Comparison of ENCODE assay signal across 2 cellular contexts in genomic region chr19:18656337-18657086, GRCh38.
TF ChIP-seq lines count a peak whose summit lies in the region.

No MANE protein-coding gene starts in this region.

TF ChIP-seq in IMR-90, 13 proteins besides CTCF, POLR2A, EP300 and RAD21:
- TF ChIP-seq FOS (IDR thresholded peaks at IDR 0.05; ENCODE audit: low read depth, low read length) (no peak), RFX5 (IDR thresholded peaks at IDR 0.05; ENCODE audit: low read depth, low read length) (no peak), MAZ (IDR thresholded peaks at IDR 0.05; ENCODE audit: borderline replicate concordance, low read depth, low read length) (no peak), RCOR1 (IDR thresholded peaks at IDR 0.05; ENCODE audit: insufficient replicate concordance, low read length) (no peak), USF2 (IDR thresholded peaks at IDR 0.05; ENCODE audit: low read depth, low read length) (no peak), MAFK (IDR thresholded peaks at IDR 0.05; ENCODE audit: low read depth, low read length) (no peak), CEBPB (IDR thresholded peaks at IDR 0.05; ENCODE audit: low read depth, low read length) (no peak), BHLHE40 (IDR thresholded peaks at IDR 0.05; ENCODE audit: low read depth, low read length) (no peak), NFE2L2 (IDR thresholded peaks at IDR 0.05; ENCODE audit: low read depth, low read length) (no peak), MXI1 (IDR thresholded peaks at IDR 0.05; ENCODE audit: borderline replicate concordance, low read depth, low read length) (no peak), CHD1 (IDR thresholded peaks at IDR 0.05; ENCODE audit: low read depth, low read length) (no peak), SMC3 (IDR thresholded peaks at IDR 0.05; ENCODE audit: low read depth, low read length) (no peak)
- TF ChIP-seq, protein P1, sequence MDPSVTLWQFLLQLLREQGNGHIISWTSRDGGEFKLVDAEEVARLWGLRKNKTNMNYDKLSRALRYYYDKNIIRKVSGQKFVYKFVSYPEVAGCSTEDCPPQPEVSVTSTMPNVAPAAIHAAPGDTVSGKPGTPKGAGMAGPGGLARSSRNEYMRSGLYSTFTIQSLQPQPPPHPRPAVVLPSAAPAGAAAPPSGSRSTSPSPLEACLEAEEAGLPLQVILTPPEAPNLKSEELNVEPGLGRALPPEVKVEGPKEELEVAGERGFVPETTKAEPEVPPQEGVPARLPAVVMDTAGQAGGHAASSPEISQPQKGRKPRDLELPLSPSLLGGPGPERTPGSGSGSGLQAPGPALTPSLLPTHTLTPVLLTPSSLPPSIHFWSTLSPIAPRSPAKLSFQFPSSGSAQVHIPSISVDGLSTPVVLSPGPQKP (IDR thresholded peaks at IDR 0.05; ENCODE audit: borderline replicate concordance, low read depth, low read length): no peak
TF ChIP-seq in IMR-90: peak in this region for 0.

TF ChIP-seq in H1, 55 proteins besides CTCF, POLR2A, EP300 and RAD21:
- TF ChIP-seq, protein P2, sequence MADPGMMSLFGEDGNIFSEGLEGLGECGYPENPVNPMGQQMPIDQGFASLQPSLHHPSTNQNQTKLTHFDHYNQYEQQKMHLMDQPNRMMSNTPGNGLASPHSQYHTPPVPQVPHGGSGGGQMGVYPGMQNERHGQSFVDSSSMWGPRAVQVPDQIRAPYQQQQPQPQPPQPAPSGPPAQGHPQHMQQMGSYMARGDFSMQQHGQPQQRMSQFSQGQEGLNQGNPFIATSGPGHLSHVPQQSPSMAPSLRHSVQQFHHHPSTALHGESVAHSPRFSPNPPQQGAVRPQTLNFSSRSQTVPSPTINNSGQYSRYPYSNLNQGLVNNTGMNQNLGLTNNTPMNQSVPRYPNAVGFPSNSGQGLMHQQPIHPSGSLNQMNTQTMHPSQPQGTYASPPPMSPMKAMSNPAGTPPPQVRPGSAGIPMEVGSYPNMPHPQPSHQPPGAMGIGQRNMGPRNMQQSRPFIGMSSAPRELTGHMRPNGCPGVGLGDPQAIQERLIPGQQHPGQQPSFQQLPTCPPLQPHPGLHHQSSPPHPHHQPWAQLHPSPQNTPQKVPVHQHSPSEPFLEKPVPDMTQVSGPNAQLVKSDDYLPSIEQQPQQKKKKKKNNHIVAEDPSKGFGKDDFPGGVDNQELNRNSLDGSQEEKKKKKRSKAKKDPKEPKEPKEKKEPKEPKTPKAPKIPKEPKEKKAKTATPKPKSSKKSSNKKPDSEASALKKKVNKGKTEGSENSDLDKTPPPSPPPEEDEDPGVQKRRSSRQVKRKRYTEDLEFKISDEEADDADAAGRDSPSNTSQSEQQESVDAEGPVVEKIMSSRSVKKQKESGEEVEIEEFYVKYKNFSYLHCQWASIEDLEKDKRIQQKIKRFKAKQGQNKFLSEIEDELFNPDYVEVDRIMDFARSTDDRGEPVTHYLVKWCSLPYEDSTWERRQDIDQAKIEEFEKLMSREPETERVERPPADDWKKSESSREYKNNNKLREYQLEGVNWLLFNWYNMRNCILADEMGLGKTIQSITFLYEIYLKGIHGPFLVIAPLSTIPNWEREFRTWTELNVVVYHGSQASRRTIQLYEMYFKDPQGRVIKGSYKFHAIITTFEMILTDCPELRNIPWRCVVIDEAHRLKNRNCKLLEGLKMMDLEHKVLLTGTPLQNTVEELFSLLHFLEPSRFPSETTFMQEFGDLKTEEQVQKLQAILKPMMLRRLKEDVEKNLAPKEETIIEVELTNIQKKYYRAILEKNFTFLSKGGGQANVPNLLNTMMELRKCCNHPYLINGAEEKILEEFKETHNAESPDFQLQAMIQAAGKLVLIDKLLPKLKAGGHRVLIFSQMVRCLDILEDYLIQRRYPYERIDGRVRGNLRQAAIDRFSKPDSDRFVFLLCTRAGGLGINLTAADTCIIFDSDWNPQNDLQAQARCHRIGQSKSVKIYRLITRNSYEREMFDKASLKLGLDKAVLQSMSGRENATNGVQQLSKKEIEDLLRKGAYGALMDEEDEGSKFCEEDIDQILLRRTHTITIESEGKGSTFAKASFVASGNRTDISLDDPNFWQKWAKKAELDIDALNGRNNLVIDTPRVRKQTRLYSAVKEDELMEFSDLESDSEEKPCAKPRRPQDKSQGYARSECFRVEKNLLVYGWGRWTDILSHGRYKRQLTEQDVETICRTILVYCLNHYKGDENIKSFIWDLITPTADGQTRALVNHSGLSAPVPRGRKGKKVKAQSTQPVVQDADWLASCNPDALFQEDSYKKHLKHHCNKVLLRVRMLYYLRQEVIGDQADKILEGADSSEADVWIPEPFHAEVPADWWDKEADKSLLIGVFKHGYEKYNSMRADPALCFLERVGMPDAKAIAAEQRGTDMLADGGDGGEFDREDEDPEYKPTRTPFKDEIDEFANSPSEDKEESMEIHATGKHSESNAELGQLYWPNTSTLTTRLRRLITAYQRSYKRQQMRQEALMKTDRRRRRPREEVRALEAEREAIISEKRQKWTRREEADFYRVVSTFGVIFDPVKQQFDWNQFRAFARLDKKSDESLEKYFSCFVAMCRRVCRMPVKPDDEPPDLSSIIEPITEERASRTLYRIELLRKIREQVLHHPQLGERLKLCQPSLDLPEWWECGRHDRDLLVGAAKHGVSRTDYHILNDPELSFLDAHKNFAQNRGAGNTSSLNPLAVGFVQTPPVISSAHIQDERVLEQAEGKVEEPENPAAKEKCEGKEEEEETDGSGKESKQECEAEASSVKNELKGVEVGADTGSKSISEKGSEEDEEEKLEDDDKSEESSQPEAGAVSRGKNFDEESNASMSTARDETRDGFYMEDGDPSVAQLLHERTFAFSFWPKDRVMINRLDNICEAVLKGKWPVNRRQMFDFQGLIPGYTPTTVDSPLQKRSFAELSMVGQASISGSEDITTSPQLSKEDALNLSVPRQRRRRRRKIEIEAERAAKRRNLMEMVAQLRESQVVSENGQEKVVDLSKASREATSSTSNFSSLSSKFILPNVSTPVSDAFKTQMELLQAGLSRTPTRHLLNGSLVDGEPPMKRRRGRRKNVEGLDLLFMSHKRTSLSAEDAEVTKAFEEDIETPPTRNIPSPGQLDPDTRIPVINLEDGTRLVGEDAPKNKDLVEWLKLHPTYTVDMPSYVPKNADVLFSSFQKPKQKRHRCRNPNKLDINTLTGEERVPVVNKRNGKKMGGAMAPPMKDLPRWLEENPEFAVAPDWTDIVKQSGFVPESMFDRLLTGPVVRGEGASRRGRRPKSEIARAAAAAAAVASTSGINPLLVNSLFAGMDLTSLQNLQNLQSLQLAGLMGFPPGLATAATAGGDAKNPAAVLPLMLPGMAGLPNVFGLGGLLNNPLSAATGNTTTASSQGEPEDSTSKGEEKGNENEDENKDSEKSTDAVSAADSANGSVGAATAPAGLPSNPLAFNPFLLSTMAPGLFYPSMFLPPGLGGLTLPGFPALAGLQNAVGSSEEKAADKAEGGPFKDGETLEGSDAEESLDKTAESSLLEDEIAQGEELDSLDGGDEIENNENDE (IDR thresholded peaks at IDR 0.05; ENCODE audit: insufficient replicate concordance, low read length): no peak
- no peak for TF ChIP-seq CBX5 (IDR thresholded peaks at IDR 0.05; ENCODE audit: low read depth, low read length)
TF ChIP-seq in H1: peak in this region for 0.
